ENCODE assay signal across 20 cellular contexts in genomic region chr18:49076767-49077166, GRCh38.
A peak's percentile ranks its signal among the peaks of the same experiment; 100 is the strongest.
DNase-seq lines count a peak whose midpoint lies in the region; ATAC-seq and TF ChIP-seq lines count a peak whose summit lies in the region.
"Had no signal": no experiment of that assay in that cellular context is flagged by ENCODE, and none has a peak within 500 bp of the region (broad histone marks: within the 10 kb centered on the region; RNA-seq: fewer than 3 reads in every experiment).

No MANE protein-coding gene starts in this region.

- in situ Hi-C loops in G401 (cut with HindIII; ENCODE audit: low sequenced_read_pairs), result no loop called here

- H3K4me3 ChIP-seq in hepatocyte, result no peak overlapping the region
- H3K4me3 ChIP-seq in smooth muscle cell, result no peak overlapping the region

- peak overlapping the region; percentile 78 for H3K27ac ChIP-seq in hepatocyte
- H3K27ac ChIP-seq in smooth muscle cell (ENCODE audit: low read depth), result peak overlapping the region; percentile 69
- H3K27ac ChIP-seq: KMS-11 had no signal

- H3K79me2 ChIP-seq in hepatocyte (no peaks in the 10 kb centered on the region), smooth muscle cell (ENCODE audit: low read depth) (no peaks in the 10 kb centered on the region)

- no peak overlapping the region for H3K4me2 ChIP-seq in hepatocyte
- H3K4me2 ChIP-seq in smooth muscle cell, result peak overlapping the region; percentile 69
- H3K4me2 ChIP-seq: KMS-11, SK-N-SH had no signal

- H4K20me1 ChIP-seq in hepatocyte (ENCODE audit: insufficient read depth, poor library complexity, severe bottlenecking) (no peaks in the 10 kb centered on the region), smooth muscle cell (ENCODE audit: low read depth) (no peaks in the 10 kb centered on the region)

- H3K4me1 ChIP-seq in hepatocyte (ENCODE audit: insufficient read depth) (peaks cover 38% of the 10 kb centered on the region), smooth muscle cell (ENCODE audit: low read depth) (peaks cover 12% of the 10 kb centered on the region)

- peaks cover 8% of the 10 kb centered on the region for H3F3A ChIP-seq in smooth muscle cell (ENCODE audit: low read depth)

- no peak for TF ChIP-seq CTCF in hepatocyte (IDR thresholded peaks at IDR 0.05; ENCODE audit: poor library complexity)
- TF ChIP-seq CTCF in smooth muscle cell (IDR thresholded peaks at IDR 0.05; ENCODE audit: borderline replicate concordance, insufficient read depth, poor library complexity, severe bottlenecking), result no peak

- WGBS in hepatocyte (ENCODE audit: low lambda C conversion rate, missing lambda C conversion rate), result 29% methylated on average over 4 of the region's 4 CpGs
- 13% methylated on average over 4 of the region's 4 CpGs for WGBS in smooth muscle cell (ENCODE audit: low lambda C conversion rate)

- DNase-seq in G401 (ENCODE audit: low spot score) (peak; percentile 95), NCI-H524 (lab: John Stamatoyannopoulos, UW) (peak; percentile 21 to 77), hepatocyte (ENCODE audit: low spot score) (no peak), smooth muscle cell (lab: John Stamatoyannopoulos, UW; ENCODE audit: unreplicated experiment) (no peak), H4 (ENCODE audit: low spot score) (no peak)
- DNase-seq in stimulated activated CD8-positive, alpha-beta memory T cell treated with anti-CD3 and anti-CD28 coated beads, Interleukin-4, amount 100 ng/mL, for 48 hours, result no peak
- DNase-seq: AML-193; CD8-positive, alpha-beta T cell; GF-D8; H7; NCI-H1105; NCI-H146; NCI-H2081 treated with DMSO at 0.1 percent for 48 hours; NCI-H774; NK-92 treated with Interleukin-12 subunit alpha and Interleukin-12 subunit beta, amount 100 ng/mL, for 24 hours; SIG-M5; SK-N-SH had no signal

- no peaks in the 10 kb centered on the region for H3K27me3 ChIP-seq in hepatocyte
- H3K27me3 ChIP-seq in smooth muscle cell (ENCODE audit: low read depth), result no peaks in the 10 kb centered on the region

- no peak for ATAC-seq in GM19351 (IDR thresholded peaks at IDR 0.05; ENCODE audit: unreplicated experiment)
- ATAC-seq: CD8-positive, alpha-beta T cell; Panc1 had no signal

- H3K36me3 ChIP-seq in hepatocyte (replicated peaks; ENCODE audit: insufficient read depth, low read depth) (no peaks in the 10 kb centered on the region), smooth muscle cell (ENCODE audit: low read depth) (no peaks in the 10 kb centered on the region)

- H2AFZ ChIP-seq in hepatocyte, result no peak overlapping the region
- no peak overlapping the region for H2AFZ ChIP-seq in smooth muscle cell (ENCODE audit: low read depth)

- no peak overlapping the region for H3K9ac ChIP-seq in smooth muscle cell (ENCODE audit: low read depth)
- H3K9ac ChIP-seq: KMS-11, SK-N-SH had no signal

- H3K9me3 ChIP-seq in hepatocyte (ENCODE audit: low read depth) (no peaks in the 10 kb centered on the region), smooth muscle cell (replicated peaks; ENCODE audit: low read depth) (no peaks in the 10 kb centered on the region)
- H3K9me3 ChIP-seq: SK-N-SH had no signal

- no peaks in the 10 kb centered on the region for H3K9me2 ChIP-seq in hepatocyte (replicated peaks; ENCODE audit: insufficient read depth)
- H3K9me2 ChIP-seq: SK-N-SH had no signal

Comparison
In these comparisons a context has a peak if more than half of its experiments do, and no peak if none do; other contexts are left out.
1. DNase-seq: peak in G401 (single experiment) and NCI-H524 (2 of 2); none in hepatocyte (single experiment), smooth muscle cell (single experiment), stimulated activated CD8-positive, alpha-beta memory T cell treated with anti-CD3 and anti-CD28 coated beads, Interleukin-4, amount 100 ng/mL, for 48 hours (single experiment) and H4 (single experiment).